Comparison of ENCODE assay signal across 20 cellular contexts in genomic region chr12:89059721-89060120, GRCh38.
A peak's percentile ranks its signal among the peaks of the same experiment; 100 is the strongest.
DNase-seq lines count a peak whose midpoint lies in the region; ATAC-seq lines count a peak whose summit lies in the region.
"Had no signal": no experiment of that assay in that cellular context is flagged by ENCODE, and none has a peak within 500 bp of the region (broad histone marks: within the 10 kb centered on the region; RNA-seq: fewer than 3 reads in every experiment).

No MANE protein-coding gene starts in this region.

- H4K8ac ChIP-seq in neuronal stem cell (ENCODE audit: low read depth, low read length) = no peak overlapping the region

- peak overlapping the region in 10 of 11 experiments; percentile 0 to 63 (median 30); a peak in 13 of 22 replicates for H3K4me2 ChIP-seq in BLaER1 treated with 17β-estradiol and CSF1 and Interleukin-3, amounts not matched to agents 10 nM and 100 nM
- peak overlapping the region; percentile 22 for H3K4me2 ChIP-seq in neuronal stem cell (ENCODE audit: insufficient read depth, low read length, poor library complexity, severe bottlenecking)

- no peak overlapping the region for H3K27ac ChIP-seq in BLaER1 treated with 17β-estradiol and CSF1 and Interleukin-3, amounts not matched to agents 10 nM and 100 nM
- H3K27ac ChIP-seq in HUES6 (ENCODE audit: low read depth, low read length) (no peak overlapping the region; the same call in 1 of the 2 replicates), neuronal stem cell (replicated peaks; ENCODE audit: low read length) (peak overlapping the region; percentile 19)
- H3K27ac ChIP-seq: adrenal gland, sigmoid colon had no signal

- DNase-seq in glomerular visceral epithelial cell (ENCODE audit: extremely low spot score) (peak; percentile 19), neuronal stem cell (ENCODE audit: low spot score) (no peak)
- no peak for DNase-seq in activated T-helper 2 cell treated with anti-CD3 and anti-CD28 coated beads, Interferon-gamma antibody, Interleukin-2, Interleukin-4, amounts not matched to agents 10 μg/mL and 5 μg/mL and 100 μg/mL, durations not matched to agents 14 hours and 24 hours and 36 hours (ENCODE audit: low spot score)
- no peak for DNase-seq in effector memory CD8-positive, alpha-beta T cell
- DNase-seq: activated CD4-positive, alpha-beta T cell treated with anti-CD3 and anti-CD28 coated beads for 36 hours; activated gamma-delta T cell; adrenal gland; DMS 273 treated with DMSO at 0.1 percent for 48 hours; effector memory CD4-positive, alpha-beta T cell; islet precursor cell; Karpas-422; NCI-H1092; nucleus accumbens; sigmoid colon had no signal

- H3K4me3 Mint-ChIP-seq in activated T-helper 2 cell treated with anti-CD3 and anti-CD28 coated beads, Interferon-gamma antibody, Interleukin-2, Interleukin-4, amounts not matched to agents 10 μg/mL and 5 μg/mL and 100 μg/mL, durations not matched to agents 14 hours and 24 hours and 36 hours (ENCODE audit: low read depth) = no peak overlapping the region
- H3K4me3 Mint-ChIP-seq in effector memory CD8-positive, alpha-beta T cell = no peak overlapping the region
- H3K4me3 Mint-ChIP-seq: activated CD4-positive, alpha-beta T cell treated with anti-CD3 and anti-CD28 coated beads for 36 hours; B cell; mesothelial cell of epicardium had no signal

- peak overlapping the region; percentile 87 for H2AFZ ChIP-seq in neuronal stem cell (ENCODE audit: low read length)

- H3K4me1 ChIP-seq in BLaER1 treated with 17β-estradiol and CSF1 and Interleukin-3, amounts not matched to agents 10 nM and 100 nM = peaks cover 0 to 31% (median 8%) of the 10 kb centered on the region in 10 experiments; a peak in 11 of 20 replicates
- peaks cover 14% of the 10 kb centered on the region; the same call in 1 of the 2 replicates for H3K4me1 ChIP-seq in HUES6 (ENCODE audit: control insufficient read depth, insufficient read depth, low read length)
- H3K4me1 ChIP-seq in neuronal stem cell (ENCODE audit: control insufficient read depth in 2 of 2, insufficient read depth in 1 of 2, low read depth in 1 of 2, low read length in 2 of 2) = peaks cover 9 to 15% of the 10 kb centered on the region in 2 donors
- H3K4me1 ChIP-seq: adrenal gland, sigmoid colon had no signal

- H3K36me3 Mint-ChIP-seq in activated T-helper 2 cell treated with anti-CD3 and anti-CD28 coated beads, Interferon-gamma antibody, Interleukin-2, Interleukin-4, amounts not matched to agents 10 μg/mL and 5 μg/mL and 100 μg/mL, durations not matched to agents 14 hours and 24 hours and 36 hours (ENCODE audit: low read depth) = peaks cover 4% of the 10 kb centered on the region
- no peaks in the 10 kb centered on the region for H3K36me3 Mint-ChIP-seq in effector memory CD8-positive, alpha-beta T cell (ENCODE audit: insufficient read depth)
- H3K36me3 Mint-ChIP-seq: mesothelial cell of epicardium had no signal

- no peaks in the 10 kb centered on the region for H4K20me1 ChIP-seq in BLaER1 treated with 17β-estradiol and CSF1 and Interleukin-3, amounts not matched to agents 10 nM and 100 nM

- no peak overlapping the region for H2BK12ac ChIP-seq in neuronal stem cell (ENCODE audit: low read length)

- no peaks in the 10 kb centered on the region for H3K79me1 ChIP-seq in neuronal stem cell (ENCODE audit: low read depth, low read length)

- no peak overlapping the region for H2BK15ac ChIP-seq in neuronal stem cell (ENCODE audit: low read length)

- no peak overlapping the region for H3K18ac ChIP-seq in neuronal stem cell (ENCODE audit: low read length)

- H3K23ac ChIP-seq in neuronal stem cell (ENCODE audit: low read depth, low read length, poor library complexity) = no peak overlapping the region

- no peak overlapping the region for H2AK5ac ChIP-seq in neuronal stem cell (ENCODE audit: low read depth, low read length)

- H3K9me3 Mint-ChIP-seq in activated T-helper 2 cell treated with anti-CD3 and anti-CD28 coated beads, Interferon-gamma antibody, Interleukin-2, Interleukin-4, amounts not matched to agents 10 μg/mL and 5 μg/mL and 100 μg/mL, durations not matched to agents 14 hours and 24 hours and 36 hours = peaks cover 3% of the 10 kb centered on the region
- no peaks in the 10 kb centered on the region for H3K9me3 Mint-ChIP-seq in effector memory CD8-positive, alpha-beta T cell
- H3K9me3 Mint-ChIP-seq: mesothelial cell of epicardium had no signal

- no peaks in the 10 kb centered on the region for H3K27me3 Mint-ChIP-seq in activated T-helper 2 cell treated with anti-CD3 and anti-CD28 coated beads, Interferon-gamma antibody, Interleukin-2, Interleukin-4, amounts not matched to agents 10 μg/mL and 5 μg/mL and 100 μg/mL, durations not matched to agents 14 hours and 24 hours and 36 hours (ENCODE audit: low read depth)
- H3K27me3 Mint-ChIP-seq in effector memory CD8-positive, alpha-beta T cell = peaks cover 0 to 10% of the 10 kb centered on the region in 2 donors

- H4K91ac ChIP-seq in neuronal stem cell (ENCODE audit: low read depth, low read length, poor library complexity) = no peak overlapping the region

- no peak overlapping the region for H2BK5ac ChIP-seq in neuronal stem cell (ENCODE audit: low read length)

- no peak overlapping the region for H3K14ac ChIP-seq in neuronal stem cell (ENCODE audit: low read length)

- no peaks in the 10 kb centered on the region for H3K9me3 ChIP-seq in BLaER1 treated with 17β-estradiol and CSF1 and Interleukin-3, amounts not matched to agents 10 nM and 100 nM (replicated peaks in 1 of 11)
- H3K9me3 ChIP-seq in HUES6 (ENCODE audit: control insufficient read depth, insufficient read depth, low read depth, low read length) (no peaks in the 10 kb centered on the region), neuronal stem cell (replicated peaks in 1 of 2; ENCODE audit: control insufficient read depth in 2 of 2, insufficient read depth in 1 of 2, low read depth in 1 of 2, low read length in 2 of 2) (no peaks in the 10 kb centered on the region)
- H3K9me3 ChIP-seq: sigmoid colon had no signal

- no peak overlapping the region for H2BK120ac ChIP-seq in neuronal stem cell (ENCODE audit: low read depth, low read length)

- no peak overlapping the region for H3K9ac ChIP-seq in BLaER1 treated with 17β-estradiol and CSF1 and Interleukin-3, amounts not matched to agents 10 nM and 100 nM
- H3K9ac ChIP-seq in HUES6 (ENCODE audit: low read length) = peak overlapping the region; percentile 1
- no peak overlapping the region for H3K9ac ChIP-seq in neuronal stem cell (ENCODE audit: low read depth, low read length, poor library complexity)

- no peaks in the 10 kb centered on the region for H3K36me3 ChIP-seq in BLaER1 treated with 17β-estradiol and CSF1 and Interleukin-3, amounts not matched to agents 10 nM and 100 nM
- no peaks in the 10 kb centered on the region for H3K36me3 ChIP-seq in HUES6 (ENCODE audit: control insufficient read depth, insufficient read depth, low read length)
- H3K36me3 ChIP-seq in neuronal stem cell (replicated peaks in 1 of 2; ENCODE audit: control insufficient read depth in 2 of 2, insufficient read depth in 2 of 2, low read length in 2 of 2) = no peaks in the 10 kb centered on the region
- H3K36me3 ChIP-seq: adrenal gland, sigmoid colon had no signal

- no CpG with 5 or more reads among the region's 5 CpGs for WGBS in neuronal stem cell (ENCODE audit: extremely low coverage in 2 of 2, insufficient read length in 2 of 2, insufficient replicate concordance in 1 of 2), 2 donors

- H3K4ac ChIP-seq in neuronal stem cell (ENCODE audit: low read length) = no peak overlapping the region

- peaks cover 43% of the 10 kb centered on the region for H3K4me1 Mint-ChIP-seq in activated T-helper 2 cell treated with anti-CD3 and anti-CD28 coated beads, Interferon-gamma antibody, Interleukin-2, Interleukin-4, amounts not matched to agents 10 μg/mL and 5 μg/mL and 100 μg/mL, durations not matched to agents 14 hours and 24 hours and 36 hours (ENCODE audit: low read depth)
- no peaks in the 10 kb centered on the region for H3K4me1 Mint-ChIP-seq in effector memory CD8-positive, alpha-beta T cell (ENCODE audit: low read depth in 2 of 2)
- H3K4me1 Mint-ChIP-seq: B cell had no signal

- H3K27me3 ChIP-seq in BLaER1 treated with 17β-estradiol and CSF1 and Interleukin-3, amounts not matched to agents 10 nM and 100 nM = no peaks in the 10 kb centered on the region
- no peaks in the 10 kb centered on the region for H3K27me3 ChIP-seq in HUES6 (ENCODE audit: control insufficient read depth, insufficient read depth, low read length)
- H3K27me3 ChIP-seq in neuronal stem cell (ENCODE audit: control insufficient read depth in 3 of 3, insufficient read depth in 3 of 3, low read depth in 1 of 3, low read length in 3 of 3) = no peaks in the 10 kb centered on the region
- H3K27me3 ChIP-seq: adrenal gland, sigmoid colon had no signal

- intact Hi-C loops in activated T-helper 2 cell treated with anti-CD3 and anti-CD28 coated beads, Interferon-gamma antibody, Interleukin-2, Interleukin-4, amounts not matched to agents 10 μg/mL and 5 μg/mL and 100 μg/mL, durations not matched to agents 14 hours and 24 hours and 36 hours (cut with micrococcal nuclease) = no loop called here

- no peak for ATAC-seq in GM21576 (IDR thresholded peaks at IDR 0.05; ENCODE audit: unreplicated experiment)
- no peak for ATAC-seq in effector memory CD8-positive, alpha-beta T cell (replicated peaks)
- ATAC-seq: SK-N-SH treated with all-trans-retinoic acid at 6 μM for 48 hours had no signal

- H3K4me3 ChIP-seq in BLaER1 treated with 17β-estradiol and CSF1 and Interleukin-3, amounts not matched to agents 10 nM and 100 nM = no peak overlapping the region
- H3K4me3 ChIP-seq in HUES6 (ENCODE audit: low read depth, low read length) (no peak overlapping the region), neuronal stem cell (ENCODE audit: low read length in 2 of 2) (peak overlapping the region in 1 of 2 donors; percentile 18)
- H3K4me3 ChIP-seq: adrenal gland, sigmoid colon had no signal

- H3K27ac Mint-ChIP-seq in activated T-helper 2 cell treated with anti-CD3 and anti-CD28 coated beads, Interferon-gamma antibody, Interleukin-2, Interleukin-4, amounts not matched to agents 10 μg/mL and 5 μg/mL and 100 μg/mL, durations not matched to agents 14 hours and 24 hours and 36 hours = no peak overlapping the region
- no peak overlapping the region for H3K27ac Mint-ChIP-seq in effector memory CD8-positive, alpha-beta T cell
- H3K27ac Mint-ChIP-seq: activated CD4-positive, alpha-beta T cell treated with anti-CD3 and anti-CD28 coated beads for 36 hours; B cell; mesothelial cell of epicardium had no signal
